Comparison of ENCODE assay signal across 21 cellular contexts in the genomic region with DNA sequence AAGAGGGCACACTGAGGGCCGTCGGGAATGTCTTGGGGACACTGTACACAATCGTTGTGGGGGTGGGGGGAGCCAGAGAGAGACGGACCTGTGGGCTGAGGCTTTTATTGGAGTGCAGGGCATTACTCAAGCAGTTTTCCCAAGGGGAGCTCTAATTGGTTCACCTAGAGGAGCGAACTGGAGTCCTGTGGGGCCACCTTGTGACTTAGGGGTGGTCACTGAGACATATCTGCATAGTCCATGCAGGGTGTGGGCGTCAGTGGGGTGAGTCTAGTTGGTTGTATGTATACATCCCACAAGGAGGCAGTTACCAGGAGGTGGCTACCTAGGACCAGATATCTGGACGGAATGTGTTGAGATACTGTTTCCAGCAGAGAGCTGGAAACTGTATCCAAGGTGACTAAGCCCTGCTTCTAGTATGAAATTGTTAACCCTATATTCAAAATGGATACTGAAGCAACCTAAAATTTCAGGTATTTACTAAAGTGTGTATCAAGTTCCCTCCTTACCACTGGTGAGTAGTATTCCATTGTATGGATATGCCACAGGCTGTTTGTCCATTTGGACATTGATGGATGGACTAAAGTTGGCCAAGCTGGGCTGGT. TPM values are rescaled to one million over a fixed set of nuclear protein-coding genes. Genes with fewer than 3 reads are reported as not detected.
DNase-seq lines count a peak whose midpoint lies in the region; ATAC-seq, FAIRE-seq and TF ChIP-seq lines count a peak whose summit lies in the region.
"Had no signal": no experiment of that assay in that cellular context is flagged by ENCODE, and none has a peak within 500 bp of the region (broad histone marks: within the 10 kb centered on the region; RNA-seq: fewer than 3 reads in every experiment).

No MANE protein-coding gene starts in this region.

- no peaks in the 10 kb centered on the region; a peak in 1 of 4 replicates for H3K27me3 ChIP-seq in GM12878 (replicated peaks in 1 of 2; ENCODE audit: control insufficient read depth in 2 of 2, insufficient read depth in 2 of 2, low read length in 1 of 2)
- H3K27me3 ChIP-seq: adrenal gland, right atrium auricular region, SJSA1 had no signal

- H3K4me3 ChIP-seq in NB4 (ENCODE audit: low read depth, low read length) (no peak overlapping the region), GM12878 (no peak overlapping the region)
- H3K4me3 ChIP-seq: adrenal gland, right atrium auricular region, SJSA1 had no signal

- 28% methylated on average over 7 of the region's 7 CpGs for WGBS in GM12878 (ENCODE audit: insufficient coverage, insufficient replicate concordance, low lambda C conversion rate, missing lambda C conversion rate)

- no peak overlapping the region for H3K9ac ChIP-seq in GM12878 (ENCODE audit: control insufficient read depth, insufficient read depth, low read length)

- BruUV-seq in GM12878 (replicated peaks; lab: Mats Ljungman, UMichigan), result no TSS peak

- TF ChIP-seq RAD21 in GM12878 (IDR thresholded peaks at IDR 0.05; ENCODE audit: insufficient read depth, low read depth, low read length), result no peak

- no peaks in the 10 kb centered on the region for H3K36me3 ChIP-seq in GM12878 (ENCODE audit: control insufficient read depth in 2 of 2, insufficient read depth in 2 of 2, low read length in 1 of 2)
- H3K36me3 ChIP-seq: adrenal gland, right atrium auricular region had no signal

- H3K4me1 ChIP-seq in GM12878 (ENCODE audit: control insufficient read depth, insufficient read depth, low read length), result peaks cover 3% of the 10 kb centered on the region

- no peaks in the 10 kb centered on the region for H3K79me2 ChIP-seq in GM12878 (ENCODE audit: control insufficient read depth, insufficient read depth, low read length)

- POLR2A ChIA-PET in GM12878 (lab: Charles Lee), result interaction anchor here (1.1 kb wide), 1 partner anchor 58 kb away, joined by 3 read pairs; a partner anchor contains a TSS

- ATAC-seq in GM12878 (no peak), HG03565 (IDR thresholded peaks at IDR 0.05; ENCODE audit: unreplicated experiment) (no peak), HG03045 (IDR thresholded peaks at IDR 0.05; ENCODE audit: unreplicated experiment) (no peak)
- ATAC-seq: esophagus mucosa, left cardiac atrium had no signal

- DNase-seq in activated effector memory CD4-positive, alpha-beta T cell treated with anti-CD3 and anti-CD28 coated beads, Interleukin-2, amount 50 U/mL, for 16 hours, result peak; percentile 53
- DNase-seq in activated effector memory CD4-positive, alpha-beta T cell treated with Interleukin-2 at 50 U/mL for 16 hours, result no peak
- DNase-seq in NB4 (ENCODE audit: low read depth) (peak; percentile 70), GM12878 (ENCODE audit: low read depth, low spot score) (no peak), RCC 7860 (ENCODE audit: low spot score) (no peak)
- DNase-seq in stimulated activated CD8-positive, alpha-beta memory T cell treated with anti-CD3 and anti-CD28 coated beads, Interleukin-4, amount 100 ng/mL, for 48 hours, result peak; percentile 17
- DNase-seq: activated T-cell treated with anti-CD3 and anti-CD28 coated beads for 4 hours; AML-193; cortex of kidney; EL; KBM-7; left cardiac atrium; NCI-H1694 treated with DMSO at 0.1 percent for 48 hours; stimulated activated naive CD4-positive, alpha-beta T cell had no signal

- no peaks in the 10 kb centered on the region for H4K20me1 ChIP-seq in GM12878 (ENCODE audit: control insufficient read depth, insufficient read depth)

- peaks cover 5% of the 10 kb centered on the region; the same call in 1 of the 3 replicates for H3K9me3 ChIP-seq in GM12878 (replicated peaks; ENCODE audit: control insufficient read depth, insufficient read depth, low read length)
- H3K9me3 ChIP-seq: adrenal gland, right atrium auricular region had no signal

- SMC1A ChIA-PET in GM12878 (lab: Charles Lee; ENCODE audit: uncharacterized antibody, unreplicated experiment), result interaction anchor here (0.6 to 1.9 kb wide), 8 partner anchors 12 to 362 kb away, joined by 3 to 4 read pairs (median 3); no protein-coding TSS in a partner anchor

- TF ChIP-seq EP300 in GM12878 (IDR thresholded peaks at IDR 0.05; ENCODE audit: borderline replicate concordance in 1 of 2, control insufficient read depth in 1 of 2, low read depth in 2 of 2, low read length in 2 of 2), result no peak

- TF ChIP-seq POLR2A in NB4 (IDR thresholded peaks at IDR 0.05; ENCODE audit: extremely low read depth, insufficient read length), result no peak
- TF ChIP-seq POLR2A in GM12878 (IDR thresholded peaks at IDR 0.05; ENCODE audit: low read depth, low read length), result no peak

- 0 out of 2 replicates have a peak overlapping the region, but pooled peaks have one; percentile 33 for H3K4me2 ChIP-seq in GM12878 (ENCODE audit: control insufficient read depth, insufficient read depth)

- CTCF ChIA-PET in GM12878 (lab: Yijun Ruan, JAX), result interaction anchor here (0.8 to 4.7 kb wide), 9 partner anchors 13 to 448 kb away, joined by 3 to 68 read pairs (median 4); a partner anchor contains a TSS

- no peak for TF ChIP-seq CTCF in NB4 (IDR thresholded peaks at IDR 0.05; ENCODE audit: low read depth, low read length)
- peak in 1 of 3 experiments; percentile 19; a peak in 2 of 6 replicates for TF ChIP-seq CTCF in GM12878 (IDR thresholded peaks at IDR 0.05 in 2 of 3, conservative IDR thresholded peaks at IDR 0.05 in 1 of 3; ENCODE audit: control insufficient read depth in 2 of 3, extremely low read depth in 1 of 3, insufficient read depth in 1 of 3, low read depth in 3 of 3, low read length in 3 of 3)

- H2AFZ ChIP-seq in GM12878 (ENCODE audit: control insufficient read depth, low read depth, low read length), result no peak overlapping the region

- no peak overlapping the region for H3K27ac ChIP-seq in GM12878 (ENCODE audit: control insufficient read depth, insufficient read depth)
- H3K27ac ChIP-seq: adrenal gland, right atrium auricular region, SJSA1 had no signal

- FAIRE-seq in GM12878 (lab: Jason Lieb, UNC) (no peak), RCC 7860 (lab: Jason Lieb, UNC) (no peak)
- FAIRE-seq: urothelium cell line had no signal

- intact Hi-C loops in GM12878 (cut with micrococcal nuclease; ENCODE audit: unreplicated experiment), result no loop called here

- in situ Hi-C loops in GM12878 (cut with MboI), result no loop called here

- RAD21 ChIA-PET in GM12878 (lab: Charles Lee; ENCODE audit: unreplicated experiment), result interaction anchor here (1.1 to 3.9 kb wide), 4 partner anchors 31 to 216 kb away, joined by 3 to 30 read pairs (median 3); a partner anchor contains a TSS

RNA-seq across cellular contexts. Expression of a gene that starts 2.6 kb away (rescaled TPM):
- 5.9 and 7.0 TPM in 2 replicates for total RNA-seq in GM12878 (2013; cell fraction: nucleolus; rRNA removed)
- total RNA-seq in GM12878 (2014; rRNA removed) (0.54 and 0.85 TPM in 2 replicates), GM12878 (2014; rRNA removed; fragmentation: Illumina TruSeq; extraction: Trizol) (0.31 and 0.69 TPM in 2 replicates), GM12878 (2021) (0.90 and 1.2 TPM in 2 replicates)
- 1.5 TPM for polyA plus RNA-seq in GM12878 (2011; ENCODE audit: low read depth)
- polyA plus RNA-seq in GM12878 (2011; rRNA removed) (0.29 and 0.42 TPM in 2 replicates), GM12878 (2014; fragmentation: Illumina TruSeq; extraction: Trizol) (0.44 and 0.88 TPM in 2 replicates), GM12878 (2014; fragmentation: Nextera tagmentation; extraction: Ambion mirVana) (under 1 TPM; 0.06 to 0.42 TPM), GM12878 (2014; rRNA removed) (1.1 TPM in 2 replicates), GM12878 (2016; fragmentation: Nextera tagmentation; extraction: Ambion mirVana) (under 1 TPM; 0.44 to 1.00 TPM)
- polyA plus RNA-seq in GM12878 (2011; cell fraction: cytosol; rRNA removed), result 0.32 and 0.45 TPM in 2 replicates
- polyA plus RNA-seq in GM12878 (2011; cell fraction: nucleus; rRNA removed), result 0.69 and 1.4 TPM in 2 replicates
- polyA plus RNA-seq in GM12878 (2012), result 2.7 and 3.0 TPM in 2 replicates
- 0.10 and 0.29 TPM in 2 replicates for polyA minus RNA-seq in GM12878 (2011; rRNA and poly(A)+ RNA removed)
- polyA minus RNA-seq in GM12878 (2011; cell fraction: cytosol; rRNA and poly(A)+ RNA removed), result 0.42 TPM in 1 of 2 replicates, not detected in the other
- polyA minus RNA-seq in GM12878 (2011; cell fraction: nucleus; rRNA and poly(A)+ RNA removed), result 0.12 and 0.19 TPM in 2 replicates

RNA-seq across cellular contexts. Expression of a gene that starts 28.9 kb away (rescaled TPM):
- total RNA-seq in GM12878 (2013; cell fraction: nucleolus; rRNA removed), result 85.5 and 95.3 TPM in 2 replicates
- total RNA-seq in GM12878 (2014; rRNA removed), result 59.6 and 66.0 TPM in 2 replicates
- 80.1 and 81.4 TPM in 2 replicates for total RNA-seq in GM12878 (2014; rRNA removed; fragmentation: Illumina TruSeq; extraction: Trizol)
- 70.5 and 75.8 TPM in 2 replicates for total RNA-seq in GM12878 (2021)
- polyA plus RNA-seq in GM12878 (2011; ENCODE audit: low read depth), result 75.2 TPM
- 111 and 136 TPM in 2 replicates for polyA plus RNA-seq in GM12878 (2011; rRNA removed)
- polyA plus RNA-seq in GM12878 (2011; cell fraction: cytosol; rRNA removed), result 59.4 and 61.2 TPM in 2 replicates
- 56.3 and 67.5 TPM in 2 replicates for polyA plus RNA-seq in GM12878 (2011; cell fraction: nucleus; rRNA removed)
- polyA plus RNA-seq in GM12878 (2012), result 87.9 and 97.2 TPM in 2 replicates
- 108 and 117 TPM in 2 replicates for polyA plus RNA-seq in GM12878 (2014; fragmentation: Illumina TruSeq; extraction: Trizol)
- 10 to 100 TPM; 66.6 to 94.1 TPM for polyA plus RNA-seq in GM12878 (2014; fragmentation: Nextera tagmentation; extraction: Ambion mirVana)
- 92.0 and 98.7 TPM in 2 replicates for polyA plus RNA-seq in GM12878 (2014; rRNA removed)
- 100 to 1,000 TPM; 128 to 136 TPM for polyA plus RNA-seq in GM12878 (2016; fragmentation: Nextera tagmentation; extraction: Ambion mirVana)
- 36.1 and 58.9 TPM in 2 replicates for polyA minus RNA-seq in GM12878 (2011; rRNA and poly(A)+ RNA removed)
- polyA minus RNA-seq in GM12878 (2011; cell fraction: cytosol; rRNA and poly(A)+ RNA removed), result 19.6 and 20.0 TPM in 2 replicates
- polyA minus RNA-seq in GM12878 (2011; cell fraction: nucleus; rRNA and poly(A)+ RNA removed), result 25.4 and 29.8 TPM in 2 replicates

RNA-seq across cellular contexts. Expression of a gene that starts 58.4 kb away (rescaled TPM):
- 140 and 164 TPM in 2 replicates for total RNA-seq in GM12878 (2013; cell fraction: nucleolus; rRNA removed)
- total RNA-seq in GM12878 (2014; rRNA removed) (23.8 and 26.9 TPM in 2 replicates), GM12878 (2014; rRNA removed; fragmentation: Illumina TruSeq; extraction: Trizol) (13.9 and 14.1 TPM in 2 replicates), GM12878 (2021) (44.3 and 49.1 TPM in 2 replicates)
- polyA plus RNA-seq in GM12878 (2011; ENCODE audit: low read depth), result 23.1 TPM
- polyA plus RNA-seq in GM12878 (2011; rRNA removed) (4.0 and 6.7 TPM in 2 replicates), GM12878 (2014; fragmentation: Illumina TruSeq; extraction: Trizol) (5.0 and 10.4 TPM in 2 replicates), GM12878 (2014; fragmentation: Nextera tagmentation; extraction: Ambion mirVana) (1 to 10 TPM in 1 of 2 experiments, under 1 TPM in 1; 0.55 to 1.3 TPM), GM12878 (2014; rRNA removed) (31.8 and 40.1 TPM in 2 replicates), GM12878 (2016; fragmentation: Nextera tagmentation; extraction: Ambion mirVana) (10 to 100 TPM in 1 of 2 experiments, 1 to 10 TPM in 1; 9.4 to 11.8 TPM)
- polyA plus RNA-seq in GM12878 (2011; cell fraction: cytosol; rRNA removed), result 6.0 and 9.0 TPM in 2 replicates
- 47.3 and 52.4 TPM in 2 replicates for polyA plus RNA-seq in GM12878 (2011; cell fraction: nucleus; rRNA removed)
- 17.8 and 24.6 TPM in 2 replicates for polyA plus RNA-seq in GM12878 (2012)
- 7.5 and 12.0 TPM in 2 replicates for polyA minus RNA-seq in GM12878 (2011; rRNA and poly(A)+ RNA removed)
- 5.2 and 6.5 TPM in 2 replicates for polyA minus RNA-seq in GM12878 (2011; cell fraction: cytosol; rRNA and poly(A)+ RNA removed)
- 13.3 and 24.5 TPM in 2 replicates for polyA minus RNA-seq in GM12878 (2011; cell fraction: nucleus; rRNA and poly(A)+ RNA removed)

Comparison
In these comparisons a context has a peak if more than half of its experiments do, and no peak if none do; other contexts are left out.
1. DNase-seq: peak in activated effector memory CD4-positive, alpha-beta T cell treated with anti-CD3 and anti-CD28 coated beads, Interleukin-2, amount 50 U/mL, for 16 hours (single experiment), NB4 (single experiment) and stimulated activated CD8-positive, alpha-beta memory T cell treated with anti-CD3 and anti-CD28 coated beads, Interleukin-4, amount 100 ng/mL, for 48 hours (single experiment); none in activated effector memory CD4-positive, alpha-beta T cell treated with Interleukin-2 at 50 U/mL for 16 hours (single experiment), GM12878 (single experiment) and RCC 7860 (single experiment).